17 cellular contexts compared by ENCODE assay signal in the genomic region with DNA sequence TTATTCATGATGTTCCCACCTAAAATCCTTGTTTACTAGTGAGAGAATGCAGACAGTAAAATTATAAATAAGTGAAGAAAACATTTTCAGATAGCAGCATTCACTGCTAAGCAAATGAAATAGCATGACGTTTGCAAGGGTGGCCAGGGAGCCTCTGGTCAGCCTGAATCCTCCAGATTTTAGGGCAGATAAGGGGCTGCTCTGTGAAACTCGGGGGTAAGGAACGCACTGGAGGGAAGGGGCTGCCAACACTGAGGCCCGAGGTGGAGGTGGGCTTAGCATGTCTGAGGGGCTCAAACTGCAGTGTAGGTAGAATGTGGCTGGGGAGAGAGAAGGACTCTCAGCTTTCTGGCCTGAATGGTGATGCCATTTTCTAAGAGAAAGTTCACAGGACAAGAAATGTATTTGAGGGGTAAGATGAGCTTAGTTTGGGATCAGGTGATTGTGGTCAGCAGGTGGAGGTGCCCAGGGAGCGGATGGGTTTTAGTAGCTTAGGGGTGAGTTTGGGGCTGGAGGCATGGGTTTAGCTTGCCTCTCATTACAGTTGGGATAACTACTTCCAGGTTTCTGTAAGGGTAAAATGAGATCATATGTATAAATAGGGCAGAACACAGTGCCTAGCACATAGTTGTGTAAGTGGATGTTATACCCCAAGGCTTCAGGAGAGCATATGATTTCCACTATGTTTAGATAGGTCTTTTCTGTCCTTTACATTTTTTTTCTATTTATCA. TPM values are rescaled to one million over a fixed set of nuclear protein-coding genes. Genes with fewer than 3 reads are reported as not detected.
DNase-seq lines count a peak whose midpoint lies in the region; ATAC-seq and TF ChIP-seq lines count a peak whose summit lies in the region.
"Had no signal": no experiment of that assay in that cellular context is flagged by ENCODE, and none has a peak within 500 bp of the region (broad histone marks: within the 10 kb centered on the region; RNA-seq: fewer than 3 reads in every experiment).

No MANE protein-coding gene starts in this region.

- H3K4me3 ChIP-seq in hepatocyte, result no peak overlapping the region
- no peak overlapping the region for H3K4me3 ChIP-seq in thymus (ENCODE audit: low read length)
- H3K4me3 ChIP-seq: breast epithelium, esophagus muscularis mucosa, pancreas had no signal

- peak; percentile 63 for ATAC-seq in left ventricle myocardium superior
- no peak for ATAC-seq in Right ventricle myocardium superior (ENCODE audit: poor library complexity)
- no peak for ATAC-seq in T-cell (replicated peaks in 1 of 4)
- no peak for ATAC-seq in HG02884 (IDR thresholded peaks at IDR 0.05; ENCODE audit: unreplicated experiment)
- ATAC-seq: pancreas had no signal

- no peaks in the 10 kb centered on the region for H3K79me2 ChIP-seq in hepatocyte

- peaks cover 31 to 45% (median 33%) of the 10 kb centered on the region in 3 donors for H3K4me1 Mint-ChIP-seq in T-cell

- H3K9me2 ChIP-seq in hepatocyte (replicated peaks; ENCODE audit: insufficient read depth), result no peaks in the 10 kb centered on the region

- H3K4me3 Mint-ChIP-seq in T-cell, result peak overlapping the region in 1 of 3 donors; percentile 68

- H3K27me3 ChIP-seq in hepatocyte (no peaks in the 10 kb centered on the region), thymus (ENCODE audit: control insufficient read depth, insufficient read depth) (no peaks in the 10 kb centered on the region)
- H3K27me3 ChIP-seq: breast epithelium, esophagus muscularis mucosa, pancreas had no signal

- CTCF ChIA-PET in T-cell (lab: Charles Lee), result interaction anchor here (0.6 to 2.7 kb wide), 8 partner anchors 14 to 1049 kb away, joined by 3 to 13 read pairs (median 3); a partner anchor contains a TSS

- H3K27ac ChIP-seq in hepatocyte (no peak overlapping the region), thymus (ENCODE audit: low read depth) (peak overlapping the region; percentile 64)
- H3K27ac ChIP-seq: breast epithelium, esophagus muscularis mucosa, pancreas had no signal

- no peaks in the 10 kb centered on the region for H3K36me3 ChIP-seq in hepatocyte (replicated peaks; ENCODE audit: insufficient read depth, low read depth)
- no peaks in the 10 kb centered on the region for H3K36me3 ChIP-seq in thymus (ENCODE audit: control insufficient read depth, insufficient read depth)
- H3K36me3 ChIP-seq: breast epithelium, esophagus muscularis mucosa, pancreas had no signal

- no peak overlapping the region for H2AFZ ChIP-seq in hepatocyte

- DNase-seq in left ventricle myocardium superior, result no peak
- DNase-seq in Right ventricle myocardium superior, result no peak
- DNase-seq in T-cell, result no peak
- DNase-seq in hepatocyte (ENCODE audit: low spot score), result no peak
- no peak for DNase-seq in NCI-H69 (lab: John Stamatoyannopoulos, UW)
- DNase-seq: activated T-cell treated with anti-CD3 and anti-CD28 coated beads for 4 hours, DMS79, NCI-H1048, NCI-H510A treated with DMSO at 0.1 percent for 48 hours, pancreas, SHP77 treated with DMSO at 0.1 percent for 48 hours, substantia nigra, T-helper 9 cell had no signal

- H3K36me3 Mint-ChIP-seq in T-cell, result no peaks in the 10 kb centered on the region

- H3K4me2 ChIP-seq in hepatocyte, result peak overlapping the region; percentile 49

- peak overlapping the region; percentile 85 to 91 for H3K27ac Mint-ChIP-seq in T-cell

- H3K27me3 Mint-ChIP-seq in T-cell, result no peaks in the 10 kb centered on the region

- H3K4me1 ChIP-seq in hepatocyte (ENCODE audit: insufficient read depth) (peaks cover 5% of the 10 kb centered on the region), thymus (ENCODE audit: control insufficient read depth, insufficient read depth, low read length) (no peaks in the 10 kb centered on the region)
- H3K4me1 ChIP-seq: breast epithelium, esophagus muscularis mucosa, pancreas had no signal

- H3K9me3 Mint-ChIP-seq in T-cell, result no peaks in the 10 kb centered on the region

- no peaks in the 10 kb centered on the region for H4K20me1 ChIP-seq in hepatocyte (ENCODE audit: insufficient read depth, poor library complexity, severe bottlenecking)

- TF ChIP-seq CTCF in hepatocyte (IDR thresholded peaks at IDR 0.05; ENCODE audit: poor library complexity), result no peak

- intact Hi-C loops in left ventricle myocardium superior (cut with micrococcal nuclease), result no loop called here
- intact Hi-C loops in Right ventricle myocardium superior (cut with DNase I), result no loop called here

- H3K9me3 ChIP-seq in hepatocyte (ENCODE audit: low read depth), result no peaks in the 10 kb centered on the region
- H3K9me3 ChIP-seq in thymus (ENCODE audit: control insufficient read depth), result no peaks in the 10 kb centered on the region
- H3K9me3 ChIP-seq: breast epithelium, esophagus muscularis mucosa, pancreas had no signal

- POLR2A ChIA-PET in T-cell (lab: Charles Lee), result interaction anchor here in 1 of 2 donors (1.2 kb wide), 1 partner anchor 20 kb away, joined by 6 read pairs; a partner anchor contains a TSS

- 65% methylated on average over 5 of the region's 5 CpGs for WGBS in hepatocyte (ENCODE audit: low lambda C conversion rate, missing lambda C conversion rate)
- 96% methylated on average over 5 of the region's 5 CpGs for WGBS in thymus

RNA-seq across cellular contexts. Expression of a gene that starts 20.5 kb away (rescaled TPM):
- total RNA-seq in left ventricle myocardium superior (0.15 TPM), Right ventricle myocardium superior (0.24 TPM), T-cell (10 to 100 TPM; 23.2 to 67.2 (median 51.9) TPM), hepatocyte (not detected in 2 replicates)
- polyA plus RNA-seq in hepatocyte (0.51 TPM in 1 of 2 replicates, not detected in the other), thymus (42.6 TPM)

Comparison
In these comparisons a context has a peak if more than half of its experiments do, and no peak if none do; other contexts are left out.
1. RNA of a gene that starts 20.5 kb away (total RNA-seq): 23.2 to 67.2 TPM in T-cell; 0.24 TPM in Right ventricle myocardium superior (single experiment), 0.15 TPM in left ventricle myocardium superior (single experiment) and not detected in hepatocyte; every median in the first group is over 10 times any median in the second.